Comparison of ENCODE assay signal across 8 cellular contexts in genomic region chr15:78069052-78069414, GRCh38. TPM values are rescaled to one million over a fixed set of nuclear protein-coding genes. Genes with fewer than 3 reads are reported as not detected.
DNase-seq lines count a peak whose midpoint lies in the region; ATAC-seq, FAIRE-seq and TF ChIP-seq lines count a peak whose summit lies in the region.

No MANE protein-coding gene starts in this region.

- in situ Hi-C loops in GM13976 (cut with MboI; ENCODE audit: low sequenced_read_pairs, unreplicated experiment) = no loop called here

- H3K4me1 Mint-ChIP-seq in stimulated activated effector memory CD8-positive, alpha-beta T cell treated with anti-CD3 and anti-CD28 coated beads, Interleukin-12 subunit alpha, Interleukin-12 subunit beta, amount 100 ng/mL, for 72 hours = peaks cover 20% of the 10 kb centered on the region

- no peak for FAIRE-seq in urothelium cell line (lab: Jason Lieb, UNC)

- H3K36me3 Mint-ChIP-seq in stimulated activated effector memory CD8-positive, alpha-beta T cell treated with anti-CD3 and anti-CD28 coated beads, Interleukin-12 subunit alpha, Interleukin-12 subunit beta, amount 100 ng/mL, for 72 hours = peaks cover 6% of the 10 kb centered on the region

- DNase-seq in coronary artery (ENCODE audit: low spot score) = no peak
- peak in 1 of 2 donors; percentile 56 for DNase-seq in stimulated activated effector memory CD8-positive, alpha-beta T cell treated with anti-CD3 and anti-CD28 coated beads, Interleukin-12 subunit alpha, Interleukin-12 subunit beta, amount 100 ng/mL, for 72 hours (ENCODE audit: low spot score in 2 of 2)
- DNase-seq in GM13976 (ENCODE audit: low spot score) = no peak
- no peak for DNase-seq in lower leg skin (ENCODE audit: low spot score in 2 of 2)
- no peak for DNase-seq in urothelium cell line (ENCODE audit: low spot score)
- DNase-seq in glomerular visceral epithelial cell (ENCODE audit: extremely low spot score) = no peak

- intact Hi-C loops in lower leg skin (cut with DNase I; ENCODE audit: low total_unique reads) = no loop called here

- peak overlapping the region; percentile 52 for H3K4me3 ChIP-seq in coronary artery
- H3K4me3 ChIP-seq in lower leg skin (ENCODE audit: low read depth, poor library complexity, severe bottlenecking) = no peak overlapping the region

- no peak overlapping the region for H3K4me3 Mint-ChIP-seq in stimulated activated effector memory CD8-positive, alpha-beta T cell treated with anti-CD3 and anti-CD28 coated beads, Interleukin-12 subunit alpha, Interleukin-12 subunit beta, amount 100 ng/mL, for 72 hours

- no peaks in the 10 kb centered on the region for H3K9me3 Mint-ChIP-seq in stimulated activated effector memory CD8-positive, alpha-beta T cell treated with anti-CD3 and anti-CD28 coated beads, Interleukin-12 subunit alpha, Interleukin-12 subunit beta, amount 100 ng/mL, for 72 hours

- no peak overlapping the region for H3K27ac Mint-ChIP-seq in stimulated activated effector memory CD8-positive, alpha-beta T cell treated with anti-CD3 and anti-CD28 coated beads, Interleukin-12 subunit alpha, Interleukin-12 subunit beta, amount 100 ng/mL, for 72 hours

- ATAC-seq in GM18867 (IDR thresholded peaks at IDR 0.05; ENCODE audit: unreplicated experiment) (peak; percentile 14), HG03460 (IDR thresholded peaks at IDR 0.05; ENCODE audit: unreplicated experiment) (peak; percentile 6)
- peak; percentile 38 for ATAC-seq in stimulated activated effector memory CD8-positive, alpha-beta T cell treated with anti-CD3 and anti-CD28 coated beads, Interleukin-12 subunit alpha, Interleukin-12 subunit beta, amount 100 ng/mL, for 72 hours

- H3K27ac ChIP-seq in coronary artery = peak overlapping the region; percentile 61 to 92

- TF ChIP-seq POLR2A in lower leg skin (IDR thresholded peaks at IDR 0.05) = no peak

- TF ChIP-seq CTCF in coronary artery (IDR thresholded peaks at IDR 0.05) (no peak), GM13976 (IDR thresholded peaks at IDR 0.05; ENCODE audit: borderline replicate concordance, control extremely low read depth, extremely low read depth, insufficient read depth, missing control alignments) (no peak), lower leg skin (IDR thresholded peaks at IDR 0.05) (no peak)

- 66 to 70% methylated on average over 7 of the region's 7 CpGs for WGBS in lower leg skin, 2 donors

RNA-seq across cellular contexts. Expression of gene TBC1D2B, which starts 8.5 kb away (rescaled TPM):
- 10 to 100 TPM; 32.4 to 41.7 (median 35.3) TPM for total RNA-seq in lower leg skin

RNA-seq across cellular contexts. Expression of gene SH2D7, which starts 23.3 kb away (rescaled TPM):
- total RNA-seq in lower leg skin = not detected
